In the genomic region with DNA sequence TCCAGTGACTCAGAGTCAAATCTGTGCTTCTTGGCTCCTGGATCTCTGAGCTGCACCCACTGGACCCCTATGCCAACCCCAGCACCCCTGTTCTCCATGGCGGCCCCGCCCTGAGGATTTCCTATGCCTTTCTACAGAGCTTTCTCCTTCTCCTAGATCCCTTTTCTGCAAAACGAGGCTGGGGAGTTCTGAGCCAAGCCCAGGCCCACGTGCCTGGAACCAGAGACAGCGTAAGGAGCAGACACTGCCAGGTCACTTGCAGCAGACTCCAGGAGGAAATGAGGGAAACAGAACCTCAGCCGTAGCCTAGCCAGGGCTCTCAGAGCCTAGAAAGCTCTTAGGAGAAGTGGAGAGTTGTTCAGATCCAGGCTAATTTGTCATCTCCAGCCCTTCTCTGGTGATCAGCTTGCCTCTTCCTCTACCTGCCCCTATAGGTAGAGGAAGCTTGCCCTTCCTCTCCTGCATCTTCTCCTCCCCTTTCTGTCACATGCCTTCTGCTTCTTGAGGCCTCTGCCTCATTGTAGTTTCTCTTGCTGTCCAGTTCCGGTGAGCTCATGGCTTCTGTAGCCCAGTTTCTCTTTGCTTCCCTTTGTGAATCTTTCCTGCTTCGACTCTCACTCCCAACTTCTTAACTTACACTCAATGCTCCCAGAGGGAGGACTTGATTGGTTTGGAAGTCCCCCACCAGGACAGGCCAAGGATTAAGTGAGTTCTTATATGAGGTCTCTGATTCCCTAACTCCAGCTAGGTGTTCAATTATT, we compare ENCODE assay signal across 18 cellular contexts.
DNase-seq lines count a peak whose midpoint lies in the region; ATAC-seq, FAIRE-seq and TF ChIP-seq lines count a peak whose summit lies in the region.
"Had no signal": no experiment of that assay in that cellular context is flagged by ENCODE, and none has a peak within 500 bp of the region (broad histone marks: within the 10 kb centered on the region; RNA-seq: fewer than 3 reads in every experiment).

No MANE protein-coding gene starts in this region.

- no peak overlapping the region for H3K4me3 Mint-ChIP-seq in H9
- H3K4me3 Mint-ChIP-seq in activated naive CD8-positive, alpha-beta T cell treated with anti-CD3 and anti-CD28 coated beads for 36 hours = no peak overlapping the region

- H3K4ac ChIP-seq in H9 (ENCODE audit: low read depth, low read length) = no peak overlapping the region

- no peak overlapping the region for H2AK5ac ChIP-seq in H9 (ENCODE audit: insufficient read length, low read length)

- CTCF ChIA-PET in HepG2 (lab: Yijun Ruan, JAX; ENCODE audit: low intra/inter-chr PET ratio, low total read pairs) = no interaction called here

- no peak overlapping the region for H3K14ac ChIP-seq in H9 (ENCODE audit: insufficient read depth, low read length)

- H3K4me3 ChIP-seq in coronary artery = no peak overlapping the region
- peak overlapping the region in 1 of 3 experiments; percentile 1; a peak in 1 of 6 replicates for H3K4me3 ChIP-seq in HepG2 (replicated peaks in 1 of 3; ENCODE audit: insufficient read depth in 1 of 3, low read depth in 2 of 3, low read length in 3 of 3)
- no peak overlapping the region for H3K4me3 ChIP-seq in gastrocnemius medialis
- H3K4me3 ChIP-seq in MG63 = no peak overlapping the region
- H3K4me3 ChIP-seq: HAP-1, hepatocyte had no signal

- peaks cover 32 to 38% of the 10 kb centered on the region in 2 experiments for H3K4me1 Mint-ChIP-seq in H9
- peaks cover 17% of the 10 kb centered on the region for H3K4me1 Mint-ChIP-seq in activated naive CD8-positive, alpha-beta T cell treated with anti-CD3 and anti-CD28 coated beads for 36 hours

- no peak overlapping the region for H3K23ac ChIP-seq in H9 (ENCODE audit: insufficient read length, low read depth, low read length)

- DNase-seq in H9 (peak; percentile 22), coronary artery (ENCODE audit: low spot score) (peak; percentile 75), HepG2 (ENCODE audit: low spot score) (no peak), gastrocnemius medialis (no peak), COR-L47 (lab: John Stamatoyannopoulos, UW) (no peak), MG63 (no peak)
- no peak for DNase-seq in activated naive CD8-positive, alpha-beta T cell treated with anti-CD3 and anti-CD28 coated beads for 36 hours
- DNase-seq: brain microvascular endothelial cell; NCI-H2029 treated with DMSO at 0.1 percent for 48 hours; NCI-H774; RPMI8226; stimulated activated CD4-positive, alpha-beta T cell treated with anti-CD3 and anti-CD28 coated beads, Interleukin-12 subunit alpha, Interleukin-12 subunit beta, amount 100 ng/mL, for 4 hours; T-helper 2 cell had no signal

- no peaks in the 10 kb centered on the region for H3K23me2 ChIP-seq in H9 (ENCODE audit: insufficient read length, low read depth, low read length, poor library complexity, severe bottlenecking)

- no peak overlapping the region for H2AFZ ChIP-seq in H9 (ENCODE audit: low read length)
- no peak overlapping the region for H2AFZ ChIP-seq in HepG2 (ENCODE audit: low read length)
- H2AFZ ChIP-seq: hepatocyte had no signal

- TF ChIP-seq RAD21 in HepG2 (CRISPR knock-in tag; IDR thresholded peaks at IDR 0.05) = no peak

- H2BK12ac ChIP-seq in H9 (ENCODE audit: insufficient read length, low read depth, low read length) = no peak overlapping the region

- no CpG with 5 or more reads among the region's 8 CpGs for WGBS in H9 (ENCODE audit: extremely low coverage, insufficient read length, low lambda C conversion rate)
- WGBS in HepG2 (ENCODE audit: low lambda C conversion rate) = 33% methylated on average over 7 of the region's 8 CpGs

- FAIRE-seq in HepG2 (lab: Jason Lieb, UNC) = no peak

- H2BK120ac ChIP-seq in H9 (ENCODE audit: low read depth, low read length, poor library complexity, severe bottlenecking) = no peak overlapping the region

- no peaks in the 10 kb centered on the region for H3K36me3 ChIP-seq in HepG2 (replicated peaks in 1 of 2; ENCODE audit: control insufficient read depth in 1 of 2, insufficient read depth in 2 of 2, low read length in 2 of 2)
- H3K36me3 ChIP-seq in gastrocnemius medialis = no peaks in the 10 kb centered on the region
- no peaks in the 10 kb centered on the region for H3K36me3 ChIP-seq in MG63
- H3K36me3 ChIP-seq: brain microvascular endothelial cell, HAP-1 had no signal

- H3K56ac ChIP-seq in H9 (ENCODE audit: insufficient read length, low read depth, low read length) = no peak overlapping the region

- TF ChIP-seq CTCF in H9 (conservative IDR thresholded peaks at IDR 0.05) (no peak), coronary artery (IDR thresholded peaks at IDR 0.05) (no peak), HepG2 (CRISPR knock-in tag; IDR thresholded peaks at IDR 0.05) (no peak), gastrocnemius medialis (IDR thresholded peaks at IDR 0.05 in 4 of 5, conservative IDR thresholded peaks at IDR 0.05 in 1 of 5) (no peak)

- H3K27me3 Mint-ChIP-seq in H9 (ENCODE audit: low read depth) = peaks cover 1% of the 10 kb centered on the region; the same call in 1 of the 2 replicates
- H3K27me3 Mint-ChIP-seq in activated naive CD8-positive, alpha-beta T cell treated with anti-CD3 and anti-CD28 coated beads for 36 hours = no peaks in the 10 kb centered on the region

- no peak for TF ChIP-seq POLR2A in HepG2 (IDR thresholded peaks at IDR 0.05; ENCODE audit: insufficient read depth in 1 of 2, low read depth in 2 of 2, low read length in 2 of 2)
- no peak for TF ChIP-seq POLR2A in gastrocnemius medialis (IDR thresholded peaks at IDR 0.05)

- no TSS peak for BruUV-seq in HepG2 (replicated peaks; lab: Mats Ljungman, UMichigan)

- TF ChIP-seq EP300 in HepG2 (IDR thresholded peaks at IDR 0.05; ENCODE audit: low read depth in 2 of 2, low read length in 2 of 2) = no peak
- no peak for TF ChIP-seq EP300 in HepG2 (CRISPR knock-in tag; IDR thresholded peaks at IDR 0.05; ENCODE audit: borderline replicate concordance)

- peak overlapping the region; percentile 41 for H4K91ac ChIP-seq in H9 (ENCODE audit: insufficient read length, low read depth, low read length)

- H3K9me3 ChIP-seq in H9 (ENCODE audit: control insufficient read depth, low read depth, low read length) (no peaks in the 10 kb centered on the region), HepG2 (ENCODE audit: low read length) (no peaks in the 10 kb centered on the region), gastrocnemius medialis (no peaks in the 10 kb centered on the region), MG63 (no peaks in the 10 kb centered on the region)
- H3K9me3 ChIP-seq: HAP-1 had no signal

- H3K4me2 ChIP-seq in H9 (ENCODE audit: insufficient read depth, insufficient read length, low read length) (no peak overlapping the region), HepG2 (ENCODE audit: low read depth, low read length) (peak overlapping the region; percentile 32; the same call in 1 of the 2 replicates)
- H3K4me2 ChIP-seq: hepatocyte had no signal

- H3K79me1 ChIP-seq in H9 (ENCODE audit: insufficient read depth, low read depth, low read length, poor library complexity, severe bottlenecking) = no peaks in the 10 kb centered on the region

- H3K79me2 ChIP-seq in H9 (ENCODE audit: insufficient read depth, low read length) (no peaks in the 10 kb centered on the region), HepG2 (ENCODE audit: insufficient read depth, low read length) (no peaks in the 10 kb centered on the region)
- H3K79me2 ChIP-seq: hepatocyte had no signal

- POLR2A ChIA-PET in HepG2 (lab: Yijun Ruan, JAX) = interaction anchor here (0.7 to 1.2 kb wide), 3 partner anchors 24 to 26 kb away, joined by 3 to 4 read pairs (median 3); no protein-coding TSS in a partner anchor

- H3K36me3 Mint-ChIP-seq in H9 (ENCODE audit: insufficient read depth in 1 of 3, low read depth in 3 of 3) = no peaks in the 10 kb centered on the region
- no peaks in the 10 kb centered on the region for H3K36me3 Mint-ChIP-seq in activated naive CD8-positive, alpha-beta T cell treated with anti-CD3 and anti-CD28 coated beads for 36 hours

- no peak overlapping the region for H4K8ac ChIP-seq in H9 (replicated peaks; ENCODE audit: insufficient read length, low read depth, low read length)

- H3K27ac Mint-ChIP-seq in H9 = 0 out of 7 replicates have a peak overlapping the region, but pooled peaks of 1 of the 3 experiments have one; percentile 6
- H3K27ac Mint-ChIP-seq in activated naive CD8-positive, alpha-beta T cell treated with anti-CD3 and anti-CD28 coated beads for 36 hours = no peak overlapping the region
- H3K27ac Mint-ChIP-seq: activated T-helper 2 cell treated with anti-CD3 and anti-CD28 coated beads, Interferon-gamma antibody, Interleukin-2, Interleukin-4, amounts not matched to agents 10 μg/mL and 5 μg/mL and 100 μg/mL, durations not matched to agents 14 hours and 24 hours and 36 hours had no signal

- H3K9ac ChIP-seq in H9 (ENCODE audit: extremely low read depth, insufficient read length, low read length) (no peak overlapping the region), HepG2 (ENCODE audit: insufficient read depth, low read depth, low read length) (no peak overlapping the region)

- no peaks in the 10 kb centered on the region for H3K9me3 Mint-ChIP-seq in H9
- no peaks in the 10 kb centered on the region for H3K9me3 Mint-ChIP-seq in activated naive CD8-positive, alpha-beta T cell treated with anti-CD3 and anti-CD28 coated beads for 36 hours
- H3K9me3 Mint-ChIP-seq: activated T-helper 2 cell treated with anti-CD3 and anti-CD28 coated beads, Interferon-gamma antibody, Interleukin-2, Interleukin-4, amounts not matched to agents 10 μg/mL and 5 μg/mL and 100 μg/mL, durations not matched to agents 14 hours and 24 hours and 36 hours had no signal

- H2BK5ac ChIP-seq in H9 (ENCODE audit: insufficient read length, low read length) = no peak overlapping the region

- H4K5ac ChIP-seq in H9 (ENCODE audit: insufficient read length, low read depth, low read length) = no peak overlapping the region

- in situ Hi-C loops in HepG2 (cut with HindIII; ENCODE audit: extremely low pct_ligation_motif_present, low pct_unique_long_range_greater_than_20kb) = no loop called here
- in situ Hi-C loops in gastrocnemius medialis (cut with MboI; ENCODE audit: low sequenced_read_pairs in 4 of 4) = no loop called here

- H3K4me1 ChIP-seq in H9 (ENCODE audit: insufficient read depth, low read length) (peaks cover 10% of the 10 kb centered on the region; the same call in 1 of the 2 replicates), HepG2 (ENCODE audit: insufficient read depth, low read length) (peaks cover 40% of the 10 kb centered on the region), gastrocnemius medialis (peaks cover 11 to 22% of the 10 kb centered on the region in 2 donors)
- H3K4me1 ChIP-seq: HAP-1 had no signal

- H3T11ph ChIP-seq in H9 (ENCODE audit: low read length) = no peak overlapping the region

- peaks cover 3% of the 10 kb centered on the region for H4K20me1 ChIP-seq in H9 (ENCODE audit: control insufficient read depth, insufficient read depth, insufficient read length)
- no peaks in the 10 kb centered on the region for H4K20me1 ChIP-seq in HepG2 (ENCODE audit: insufficient read depth, low read length)

- intact Hi-C loops in HepG2 (cut with micrococcal nuclease; ENCODE audit: unreplicated experiment) = no loop called here
- intact Hi-C loops in gastrocnemius medialis (cut with DNase I; ENCODE audit: low total_unique reads) = no loop called here

- H3K27me3 ChIP-seq in H9 (ENCODE audit: insufficient read depth, low read length) = no peaks in the 10 kb centered on the region
- peaks cover 0 to 42% of the 10 kb centered on the region in 2 experiments; a peak in 3 of 5 replicates for H3K27me3 ChIP-seq in HepG2 (ENCODE audit: control insufficient read depth in 1 of 2, insufficient read depth in 2 of 2, low read length in 2 of 2)
- H3K27me3 ChIP-seq in gastrocnemius medialis = no peaks in the 10 kb centered on the region
- no peaks in the 10 kb centered on the region for H3K27me3 ChIP-seq in MG63
- H3K27me3 ChIP-seq: brain microvascular endothelial cell, hepatocyte had no signal

- no peak overlapping the region for H2BK15ac ChIP-seq in H9 (ENCODE audit: low read depth, low read length)

- H2BK20ac ChIP-seq in H9 (ENCODE audit: low read depth, low read length, poor library complexity, severe bottlenecking) = no peak overlapping the region

- peak overlapping the region; percentile 29 for H3K18ac ChIP-seq in H9 (ENCODE audit: insufficient read length, low read depth, low read length)

- H3K27ac ChIP-seq in H9 (ENCODE audit: insufficient read length, low read depth, low read length) = no peak overlapping the region
- H3K27ac ChIP-seq in coronary artery = peak overlapping the region; percentile 46 to 48
- H3K27ac ChIP-seq in HepG2 (ENCODE audit: extremely low read length, insufficient read depth, low read length) = no peak overlapping the region
- H3K27ac ChIP-seq in gastrocnemius medialis = peak overlapping the region in 1 of 4 donors; percentile 21
- H3K27ac ChIP-seq: brain microvascular endothelial cell, hepatocyte had no signal

- no peak for ATAC-seq in HepG2
- peak; percentile 46 to 64 for ATAC-seq in gastrocnemius medialis
- ATAC-seq in GM21619 (IDR thresholded peaks at IDR 0.05; ENCODE audit: unreplicated experiment) = no peak
- ATAC-seq: left lobe of liver had no signal

Comparison
In these comparisons a context has a peak if more than half of its experiments do, and no peak if none do; other contexts are left out.
1. DNase-seq: peak in H9 (single experiment) and coronary artery (single experiment); none in HepG2 (single experiment), gastrocnemius medialis (0 of 2), COR-L47 (single experiment), activated naive CD8-positive, alpha-beta T cell treated with anti-CD3 and anti-CD28 coated beads for 36 hours (single experiment) and MG63 (single experiment).
2. H3K27ac ChIP-seq: peak in coronary artery (2 of 2); none in H9 (single experiment) and HepG2 (single experiment).
3. ATAC-seq: peak in gastrocnemius medialis (2 of 2); none in HepG2 (single experiment) and GM21619 (single experiment).